ENCODE assay signal across 29 cellular contexts in genomic region chr2:208565690-208566421, GRCh38.
"Had no signal": no experiment of that assay in that cellular context is flagged by ENCODE, and none has a peak within 500 bp of the region (broad histone marks: within the 10 kb centered on the region; RNA-seq: fewer than 3 reads in every experiment).

No MANE protein-coding gene starts in this region.

- H3K27ac ChIP-seq: left lung, lower lobe of right lung, neural progenitor cell, neutrophil, parathyroid adenoma, psoas muscle, right atrium auricular region, right lobe of liver, stomach, testis, thyroid gland, transverse colon, upper lobe of left lung had no signal

- DNase-seq: hippocampal formation; kidney glomerular epithelial cell; left cardiac atrium; left lung; lower lobe of right lung; mammary epithelial cell; mesenchymal stem cell; naive B cell; natural killer cell; nephron progenitor cell; occipital lobe; psoas muscle; right lobe of liver; stimulated activated CD4-positive, alpha-beta T cell treated with anti-CD3 and anti-CD28 coated beads, Interleukin-12 subunit alpha, Interleukin-12 subunit beta, amount 100 ng/mL, for 4 hours; stimulated activated CD4-positive, alpha-beta T cell treated with anti-CD3 and anti-CD28 coated beads, Interleukin-15, amount 100 ng/mL, for 24 hours; stimulated activated CD4-positive, alpha-beta T cell treated with anti-CD3 and anti-CD28 coated beads, Interleukin-2, amount 100 ng/mL, for 24 hours; stimulated activated CD4-positive, alpha-beta T cell treated with anti-CD3 and anti-CD28 coated beads, Interleukin-4, amount 100 ng/mL, for 1 hour; stimulated activated naive B cell treated with anti-CD40 and anti-IgM and Interleukin-4, amounts not matched to agents 10 μg/mL and 1 μg/mL and 100 μg/mL, for 72 hours; stimulated activated naive CD8-positive, alpha-beta T cell treated with anti-CD3 and anti-CD28 coated beads, Interleukin-15, Interleukin-2, amounts not matched to agents 100 U/mL and 50 U/mL, for 24 hours; stomach; testis; thyroid gland; transverse colon had no signal

- H3K4me3 ChIP-seq: left lung, lower lobe of right lung, neural progenitor cell, psoas muscle, right atrium auricular region, right lobe of liver, stomach, testis, thyroid gland, transverse colon, upper lobe of left lung had no signal

- H3K27me3 ChIP-seq: left lung, neural progenitor cell, neutrophil, right atrium auricular region, right lobe of liver, testis, thyroid gland, transverse colon, upper lobe of left lung had no signal

- FAIRE-seq: keratinocyte had no signal

- H2AFZ ChIP-seq: neural progenitor cell, parathyroid adenoma had no signal

- H3K4me2 ChIP-seq: neural progenitor cell had no signal

- H3K4me1 ChIP-seq: left lung, lower lobe of right lung, neural progenitor cell, parathyroid adenoma, psoas muscle, right atrium auricular region, right lobe of liver, stomach, testis, thyroid gland, upper lobe of left lung had no signal

- ATAC-seq: left cardiac atrium; left lung; lower lobe of right lung; natural killer cell; psoas muscle; right lobe of liver; stimulated activated naive B cell treated with anti-CD40 and anti-IgM and Interleukin-4, amounts not matched to agents 10 μg/mL and 1 μg/mL and 100 μg/mL, for 72 hours; stimulated activated naive CD8-positive, alpha-beta T cell treated with anti-CD3 and anti-CD28 coated beads, Interleukin-15, Interleukin-2, amounts not matched to agents 100 U/mL and 50 U/mL, for 24 hours had no signal

- H3K9ac ChIP-seq: neural progenitor cell, parathyroid adenoma had no signal

- H3K79me2 ChIP-seq: parathyroid adenoma had no signal

- H3K36me3 ChIP-seq: left lung, lower lobe of right lung, neural progenitor cell, neutrophil, right atrium auricular region, right lobe of liver, stomach, thyroid gland, transverse colon, upper lobe of left lung had no signal

- H3K9me3 ChIP-seq: neutrophil, psoas muscle, right lobe of liver, testis, thyroid gland, transverse colon, upper lobe of left lung had no signal
